ENCODE assay signal across 8 cellular contexts in the genomic region with DNA sequence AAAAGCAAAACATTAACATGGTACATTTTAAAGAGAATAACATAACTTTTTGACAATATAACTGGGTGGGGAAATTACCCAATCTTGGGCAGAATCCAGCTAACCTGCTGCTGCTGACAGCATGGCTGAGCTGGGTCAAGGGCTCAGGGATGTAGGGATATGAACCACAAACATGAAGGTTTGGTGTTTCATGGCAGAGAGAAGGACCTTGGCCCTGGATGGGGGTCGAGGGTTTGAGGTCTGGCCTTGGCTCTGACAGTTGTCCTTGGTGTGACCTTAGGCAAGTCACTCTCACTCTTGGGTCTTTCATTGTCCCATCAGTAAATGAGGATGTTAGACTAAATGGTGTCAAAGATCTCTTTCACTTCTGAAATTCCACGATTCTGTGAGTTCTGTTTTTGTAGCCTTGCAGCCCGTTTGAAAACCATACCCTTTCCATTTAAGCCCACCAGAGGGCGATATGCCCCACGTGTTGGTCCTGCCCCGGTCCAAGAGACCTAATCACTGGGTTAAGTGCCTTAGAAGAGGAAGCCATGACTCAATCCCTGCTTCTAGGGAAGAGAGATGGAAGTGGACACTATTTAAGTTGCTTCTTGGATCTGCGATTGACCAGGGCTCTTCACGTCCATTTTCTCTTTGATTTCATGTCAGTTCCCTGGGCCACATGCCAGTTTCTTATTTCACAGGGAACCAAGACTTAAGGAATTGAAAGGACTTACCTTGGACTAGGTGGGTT. TPM values are rescaled to one million over a fixed set of nuclear protein-coding genes. Genes with fewer than 3 reads are reported as not detected.
A peak's percentile ranks its signal among the peaks of the same experiment; 100 is the strongest.
DNase-seq lines count a peak whose midpoint lies in the region; FAIRE-seq and TF ChIP-seq lines count a peak whose summit lies in the region.

No MANE protein-coding gene starts in this region.

- no peaks in the 10 kb centered on the region for H3K36me3 Mint-ChIP-seq in osteocyte (ENCODE audit: unreplicated experiment)

- FAIRE-seq in GM19239 (lab: Jason Lieb, UNC), result peak; percentile 85
- FAIRE-seq in urothelium cell line (lab: Jason Lieb, UNC), result no peak

- TF ChIP-seq CTCF in osteocyte (IDR thresholded peaks at IDR 0.05), result peak; percentile 94

- H3K27ac Mint-ChIP-seq in osteocyte (ENCODE audit: unreplicated experiment), result no peak overlapping the region

- H3K4me1 Mint-ChIP-seq in osteocyte (ENCODE audit: unreplicated experiment), result peaks cover 17% of the 10 kb centered on the region

- H3K4me3 Mint-ChIP-seq in osteocyte (ENCODE audit: unreplicated experiment), result no peak overlapping the region

- in situ Hi-C loops in ACHN (cut with HindIII; ENCODE audit: low pct_ligation_motif_present, low pct_unique_long_range_greater_than_20kb, low sequenced_read_pairs), result no loop called here

- no peaks in the 10 kb centered on the region for H3K9me3 Mint-ChIP-seq in osteocyte (ENCODE audit: unreplicated experiment)

- H3K27me3 Mint-ChIP-seq in osteocyte (ENCODE audit: unreplicated experiment), result peaks cover 3% of the 10 kb centered on the region

- DNase-seq in ACHN (peak; percentile 71), GM19239 (ENCODE audit: insufficient read length, low spot score) (peak; percentile 53), M059J (ENCODE audit: low read depth) (peak; percentile 89), SK-N-DZ (ENCODE audit: low spot score) (peak; percentile 38), foreskin melanocyte (peak; percentile 60), osteocyte (ENCODE audit: extremely low spot score, unreplicated experiment) (peak; percentile 88), urothelium cell line (ENCODE audit: low spot score) (peak; percentile 65)
- peak in 3 of 4 experiments; percentile 18 to 50 (median 48) for DNase-seq in activated naive CD4-positive, alpha-beta T cell (lab: John Stamatoyannopoulos, UW)

RNA-seq across cellular contexts. Expression of a gene that starts 56.8 kb away (rescaled TPM):
- not detected in 2 replicates for total RNA-seq in M059J (2014; rRNA removed; shearing (Covaris generic))
- polyA plus RNA-seq in SK-N-DZ (2014; cell fraction: cytosol; rRNA removed), result not detected in 2 replicates
- not detected in 2 replicates for polyA plus RNA-seq in SK-N-DZ (2014; cell fraction: nucleus; rRNA removed)
- total RNA-seq in osteocyte, result not detected in 2 replicates

Comparison
In these comparisons a context has a peak if more than half of its experiments do, and no peak if none do; other contexts are left out.
1. Peak in every context shown above with its lines: DNase-seq.
2. DNase-seq: peak in every context shown above with its lines; median percentile 89 in M059J; 88 in osteocyte; 71 in ACHN; 65 in urothelium cell line; 60 in foreskin melanocyte; 53 in GM19239; 48 in activated naive CD4-positive, alpha-beta T cell; 38 in SK-N-DZ.